ENCODE assay signal across 15 cellular contexts in the genomic region with DNA sequence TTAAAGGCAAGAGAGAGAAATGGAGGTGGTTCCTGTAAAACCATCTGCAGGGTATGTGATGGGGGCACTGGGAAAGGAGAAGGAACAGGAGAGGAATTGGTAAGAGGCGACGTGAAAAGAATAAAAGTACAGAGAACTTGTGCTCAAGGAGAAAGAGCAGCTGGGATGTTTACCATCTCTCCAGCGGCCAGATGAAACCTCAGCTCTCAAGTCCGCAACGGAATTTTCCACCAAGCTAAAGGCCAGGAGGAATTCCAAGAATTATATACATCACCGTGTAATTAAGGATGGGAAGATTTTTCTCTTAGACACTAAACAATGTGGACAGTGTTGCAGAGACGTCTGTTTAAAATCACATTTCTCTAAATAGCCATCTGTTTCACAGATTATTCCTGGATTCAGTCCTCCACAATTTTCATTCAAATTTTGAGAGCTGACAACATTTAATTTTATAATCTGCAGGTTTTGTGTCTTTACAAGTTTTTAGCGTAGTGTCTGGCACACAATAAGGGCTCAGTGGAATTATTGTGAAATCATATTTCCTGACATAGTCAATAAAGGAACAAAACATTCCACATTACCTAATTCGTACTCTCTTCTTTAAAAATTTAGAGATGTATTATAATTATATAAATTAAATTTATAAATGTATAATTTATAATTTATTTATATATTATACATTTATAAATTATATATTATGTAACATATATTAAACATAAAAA. TPM values are rescaled to one million over a fixed set of nuclear protein-coding genes. Genes with fewer than 3 reads are reported as not detected.
DNase-seq lines count a peak whose midpoint lies in the region; ATAC-seq and TF ChIP-seq lines count a peak whose summit lies in the region.
"Had no signal": no experiment of that assay in that cellular context is flagged by ENCODE, and none has a peak within 500 bp of the region (broad histone marks: within the 10 kb centered on the region; RNA-seq: fewer than 3 reads in every experiment).

No MANE protein-coding gene starts in this region.

- BruUV-seq in Caco-2 (replicated peaks; lab: Mats Ljungman, UMichigan), result no TSS peak

- H3K4me3 ChIP-seq in Caco-2 (ENCODE audit: low read depth, low read length) (no peak overlapping the region), parathyroid adenoma (ENCODE audit: low read depth, low read length) (no peak overlapping the region)
- H3K4me3 ChIP-seq: Peyer's patch had no signal

- H3K9me3 ChIP-seq in Caco-2, result peaks cover 17% of the 10 kb centered on the region
- no peaks in the 10 kb centered on the region for H3K9me3 ChIP-seq in parathyroid adenoma (ENCODE audit: control insufficient read depth, low read length)
- H3K9me3 ChIP-seq: BE2C, Peyer's patch had no signal

- intact Hi-C loops in Caco-2 (cut with micrococcal nuclease; ENCODE audit: unreplicated experiment), result no loop called here

- H3K4me1 ChIP-seq in Caco-2, result no peaks in the 10 kb centered on the region
- H3K4me1 ChIP-seq in parathyroid adenoma, result no peaks in the 10 kb centered on the region
- H3K4me1 ChIP-seq: BE2C, Peyer's patch had no signal

- no peak for ATAC-seq in GM18909 (IDR thresholded peaks at IDR 0.05; ENCODE audit: poor library complexity, unreplicated experiment)
- ATAC-seq in activated CD8-positive, alpha-beta T cell treated with anti-CD3 and anti-CD28 coated beads, Interleukin-2, amount 10 ng/mL, durations not matched to agents 7 days and 5 days, result no peak
- ATAC-seq: CD8-positive, alpha-beta T cell had no signal

- DNase-seq in Caco-2 (no peak), HFFc6 (no peak), dedifferentiated amniotic fluid mesenchymal stem cell (ENCODE audit: extremely low spot score) (peak; percentile 16), GF-D8 (lab: John Stamatoyannopoulos, UW) (no peak)
- DNase-seq in activated CD8-positive, alpha-beta T cell treated with anti-CD3 and anti-CD28 coated beads, Interleukin-2, amount 10 ng/mL, durations not matched to agents 7 days and 5 days, result no peak
- DNase-seq: BE2C; CD8-positive, alpha-beta T cell; MM.1S; NCI-H1105; NCI-H187 treated with DMSO at 0.1 percent for 48 hours; NCI-H510A; Peyer's patch had no signal

- TF ChIP-seq CTCF in Caco-2 (IDR thresholded peaks at IDR 0.05; ENCODE audit: insufficient read depth in 1 of 2, low read depth in 1 of 2, low read length in 1 of 2, severe bottlenecking in 1 of 2, unreplicated experiment in 1 of 2) (no peak), HFFc6 (IDR thresholded peaks at IDR 0.05) (no peak), parathyroid adenoma (IDR thresholded peaks at IDR 0.05) (no peak)

- no peak overlapping the region for H3K27ac ChIP-seq in parathyroid adenoma
- H3K27ac ChIP-seq: Peyer's patch had no signal

- no peaks in the 10 kb centered on the region for H3K79me2 ChIP-seq in parathyroid adenoma

- H3K27me3 ChIP-seq in Caco-2 (replicated peaks; ENCODE audit: control insufficient read depth, insufficient read depth, low read length) (no peaks in the 10 kb centered on the region), parathyroid adenoma (ENCODE audit: control insufficient read depth, insufficient read depth, low read length) (no peaks in the 10 kb centered on the region)
- H3K27me3 ChIP-seq: BE2C, Peyer's patch had no signal

- no peak overlapping the region for H3K4me3 Mint-ChIP-seq in Caco-2 (ENCODE audit: unreplicated experiment)
- peak overlapping the region; percentile 61 for H3K4me3 Mint-ChIP-seq in HFFc6
- H3K4me3 Mint-ChIP-seq in activated CD8-positive, alpha-beta T cell treated with anti-CD3 and anti-CD28 coated beads, Interleukin-2, amount 10 ng/mL, durations not matched to agents 7 days and 5 days, result no peak overlapping the region
- H3K4me3 Mint-ChIP-seq: CD8-positive, alpha-beta T cell had no signal

- H3K9me3 Mint-ChIP-seq in Caco-2 (ENCODE audit: unreplicated experiment) (peaks cover 27% of the 10 kb centered on the region), HFFc6 (peaks cover 18% of the 10 kb centered on the region)
- peaks cover 4% of the 10 kb centered on the region for H3K9me3 Mint-ChIP-seq in activated CD8-positive, alpha-beta T cell treated with anti-CD3 and anti-CD28 coated beads, Interleukin-2, amount 10 ng/mL, durations not matched to agents 7 days and 5 days (ENCODE audit: insufficient read depth)

- H3K36me3 ChIP-seq in Caco-2 (ENCODE audit: control insufficient read depth, insufficient read depth, low read length) (no peaks in the 10 kb centered on the region), parathyroid adenoma (ENCODE audit: control insufficient read depth, insufficient read depth, low read length) (no peaks in the 10 kb centered on the region)
- H3K36me3 ChIP-seq: BE2C, Peyer's patch had no signal

- POLR2A ChIA-PET in Caco-2 (lab: Charles Lee), result no interaction called here
- POLR2A ChIA-PET in activated CD8-positive, alpha-beta T cell treated with anti-CD3 and anti-CD28 coated beads, Interleukin-2, amount 10 ng/mL, durations not matched to agents 7 days and 5 days (lab: Charles Lee), result no interaction called here

- H2AFZ ChIP-seq in parathyroid adenoma, result peak overlapping the region; percentile 14

- no peak overlapping the region for H3K9ac ChIP-seq in parathyroid adenoma

- H3K36me3 Mint-ChIP-seq in Caco-2 (ENCODE audit: insufficient read depth, unreplicated experiment) (no peaks in the 10 kb centered on the region), HFFc6 (ENCODE audit: low read depth) (peaks cover 15% of the 10 kb centered on the region)
- H3K36me3 Mint-ChIP-seq in activated CD8-positive, alpha-beta T cell treated with anti-CD3 and anti-CD28 coated beads, Interleukin-2, amount 10 ng/mL, durations not matched to agents 7 days and 5 days (ENCODE audit: low read depth), result peaks cover 2% of the 10 kb centered on the region
- H3K36me3 Mint-ChIP-seq: CD8-positive, alpha-beta T cell had no signal

- CTCF ChIA-PET in Caco-2 (lab: Charles Lee), result no interaction called here
- CTCF ChIA-PET in activated CD8-positive, alpha-beta T cell treated with anti-CD3 and anti-CD28 coated beads, Interleukin-2, amount 10 ng/mL, durations not matched to agents 7 days and 5 days (lab: Charles Lee), result no interaction called here

- H3K27ac Mint-ChIP-seq in Caco-2 (ENCODE audit: unreplicated experiment) (peak overlapping the region; percentile 29), HFFc6 (no peak overlapping the region)
- no peak overlapping the region for H3K27ac Mint-ChIP-seq in activated CD8-positive, alpha-beta T cell treated with anti-CD3 and anti-CD28 coated beads, Interleukin-2, amount 10 ng/mL, durations not matched to agents 7 days and 5 days
- H3K27ac Mint-ChIP-seq: CD8-positive, alpha-beta T cell had no signal

- no peak overlapping the region for H3K4me2 ChIP-seq in parathyroid adenoma (ENCODE audit: low read length)

- H3K4me1 Mint-ChIP-seq in Caco-2 (ENCODE audit: low read depth, unreplicated experiment), result no peaks in the 10 kb centered on the region
- peaks cover 6% of the 10 kb centered on the region for H3K4me1 Mint-ChIP-seq in HFFc6 (ENCODE audit: low read depth)
- no peaks in the 10 kb centered on the region for H3K4me1 Mint-ChIP-seq in activated CD8-positive, alpha-beta T cell treated with anti-CD3 and anti-CD28 coated beads, Interleukin-2, amount 10 ng/mL, durations not matched to agents 7 days and 5 days (ENCODE audit: low read depth)

- H3K27me3 Mint-ChIP-seq in Caco-2 (ENCODE audit: insufficient read depth, unreplicated experiment) (no peaks in the 10 kb centered on the region), HFFc6 (ENCODE audit: insufficient read depth) (peaks cover 4% of the 10 kb centered on the region)
- H3K27me3 Mint-ChIP-seq in activated CD8-positive, alpha-beta T cell treated with anti-CD3 and anti-CD28 coated beads, Interleukin-2, amount 10 ng/mL, durations not matched to agents 7 days and 5 days (ENCODE audit: low read depth), result no peaks in the 10 kb centered on the region

RNA-seq across cellular contexts. Expression of gene USP29, which starts 23.0 kb away (rescaled TPM):
- total RNA-seq in Caco-2 (2022), result not detected in 2 replicates
- not detected for total RNA-seq in HFFc6 (2021; fragmentation: NEBNext Ultra II Directional; extraction: Animal tissue kit (Norgen Biotek cat#: 25700))
- total RNA-seq in activated CD8-positive, alpha-beta T cell treated with anti-CD3 and anti-CD28 coated beads, Interleukin-2, amount 10 ng/mL, durations not matched to agents 7 days and 5 days, result not detected
- total RNA-seq: CD8-positive, alpha-beta T cell; Daoy; Peyer's patch had no signal

RNA-seq across cellular contexts. Expression of gene ZIM3, which starts 48.2 kb away (rescaled TPM):
- not detected in 2 replicates for total RNA-seq in Caco-2 (2022)
- not detected for total RNA-seq in HFFc6 (2021; fragmentation: NEBNext Ultra II Directional; extraction: Animal tissue kit (Norgen Biotek cat#: 25700))
- not detected for total RNA-seq in activated CD8-positive, alpha-beta T cell treated with anti-CD3 and anti-CD28 coated beads, Interleukin-2, amount 10 ng/mL, durations not matched to agents 7 days and 5 days
- total RNA-seq: CD8-positive, alpha-beta T cell; Daoy; Peyer's patch had no signal
